In genomic region chr19:46487802-46488445, GRCh38 we compare ENCODE assay signal across 8 cellular contexts. TPM values are rescaled to one million over a fixed set of nuclear protein-coding genes. Genes with fewer than 3 reads are reported as not detected.
DNase-seq lines count a peak whose midpoint lies in the region; ATAC-seq and TF ChIP-seq lines count a peak whose summit lies in the region.

No MANE protein-coding gene starts in this region.

- H3K4me3 ChIP-seq in BE2C (ENCODE audit: low read depth, low read length), result peak overlapping the region; percentile 42

- TF ChIP-seq CTCF in BE2C (IDR thresholded peaks at IDR 0.05; ENCODE audit: low read depth, low read length), result peak; percentile 90

- POLR2A ChIA-PET in HEK293T (lab: Yijun Ruan, JAX), result interaction anchor here (1.3 kb wide), 1 partner anchor 90 kb away, joined by 4 read pairs; no protein-coding TSS in a partner anchor

- CTCF ChIA-PET in HEK293T (lab: Yijun Ruan, JAX), result interaction anchor here (0.6 to 1.5 kb wide), 5 partner anchors 85 to 200 kb away, joined by 3 to 10 read pairs (median 5); no protein-coding TSS in a partner anchor

- no peaks in the 10 kb centered on the region for H3K36me3 ChIP-seq in BE2C

- no peaks in the 10 kb centered on the region for H3K4me1 ChIP-seq in BE2C

- peak; percentile 80 for DNase-seq in BE2C
- peak; percentile 84 for DNase-seq in HEK293T (ENCODE audit: extremely low spot score)
- peak; percentile 45 for DNase-seq in NOMO-1 treated with dmso at 0.1 percent for 144 hours (lab: John Stamatoyannopoulos, UW; ENCODE audit: unreplicated experiment)
- DNase-seq in activated T-cell treated with anti-CD3 and anti-CD28 coated beads for 1 hour (ENCODE audit: low read depth), result peak; percentile 76
- DNase-seq in myocyte (ENCODE audit: low read depth), result peak; percentile 82
- peak; percentile 67 for DNase-seq in stimulated activated CD8-positive, alpha-beta memory T cell treated with anti-CD3 and anti-CD28 coated beads, Interleukin-7, amount 100 ng/mL, for 24 hours (ENCODE audit: low read depth)

- H3K27me3 ChIP-seq in BE2C, result no peaks in the 10 kb centered on the region

- H3K9me3 ChIP-seq in BE2C, result no peaks in the 10 kb centered on the region

- ATAC-seq in esophagus mucosa (peak; percentile 59), GM18520 (IDR thresholded peaks at IDR 0.05; ENCODE audit: unreplicated experiment) (no peak)

TF ChIP-seq in HEK293T, 16 proteins besides CTCF, POLR2A, EP300 and RAD21:
- TF ChIP-seq ZNF384 (IDR thresholded peaks at IDR 0.05) (peak; percentile 22; the same call in 1 of the 2 replicates), LEF1 (IDR thresholded peaks at IDR 0.05; ENCODE audit: borderline replicate concordance) (no peak), FOXK2 (IDR thresholded peaks at IDR 0.05) (no peak), SUZ12 (IDR thresholded peaks at IDR 0.05) (no peak), SP1 (IDR thresholded peaks at IDR 0.05) (no peak), NFRKB (IDR thresholded peaks at IDR 0.05) (no peak), BHLHE40 (IDR thresholded peaks at IDR 0.05; ENCODE audit: borderline replicate concordance) (no peak)

RNA-seq across cellular contexts. Expression of gene PNMA8B, which starts 7.7 kb away (rescaled TPM):
- polyA plus RNA-seq in BE2C (2012; ENCODE audit: insufficient read depth, insufficient read length, low read depth), result 0.40 TPM
- total RNA-seq in esophagus mucosa (0.08 TPM), myocyte (0.03 and 0.16 TPM in 2 replicates)
- polyA plus RNA-seq in myocyte (2012), result 0.05 TPM

RNA-seq across cellular contexts. Expression of gene PNMA8A, which starts 16.6 kb away (rescaled TPM):
- polyA plus RNA-seq in BE2C (2012; ENCODE audit: insufficient read depth, insufficient read length, low read depth), result 14.3 TPM
- total RNA-seq in esophagus mucosa, result 0.12 TPM
- 89.0 and 102 TPM in 2 replicates for total RNA-seq in myocyte
- 53.7 TPM for polyA plus RNA-seq in myocyte (2012)

RNA-seq across cellular contexts. Expression of gene PNMA8C, which starts 59.2 kb away (rescaled TPM):
- polyA plus RNA-seq in BE2C (2012; ENCODE audit: insufficient read depth, insufficient read length, low read depth), result 0.65 TPM
- total RNA-seq in esophagus mucosa (not detected), myocyte (0.05 and 0.10 TPM in 2 replicates)
- polyA plus RNA-seq in myocyte (2012), result 0.04 TPM

Comparison
In these comparisons a context has a peak if more than half of its experiments do, and no peak if none do; other contexts are left out.
1. RNA of gene PNMA8A, which starts 16.6 kb away (total RNA-seq): 89.0 to 102 TPM in myocyte; 0.12 TPM in esophagus mucosa (single experiment); every median in the first group is over 10 times any median in the second.
2. Peak in every context shown above with its lines, with median percentiles within 50 percentile points of each other: DNase-seq.